ENCODE assay signal across 22 cellular contexts in genomic region chr22:29877620-29878019, GRCh38. TPM values are rescaled to one million over a fixed set of nuclear protein-coding genes. Genes with fewer than 3 reads are reported as not detected.
DNase-seq lines count a peak whose midpoint lies in the region; ATAC-seq lines count a peak whose summit lies in the region.
"Had no signal": no experiment of that assay in that cellular context is flagged by ENCODE, and none has a peak within 500 bp of the region (broad histone marks: within the 10 kb centered on the region; RNA-seq: fewer than 3 reads in every experiment).

No MANE protein-coding gene starts in this region.

- no peak overlapping the region for H3K4me2 ChIP-seq in neuronal stem cell (ENCODE audit: insufficient read depth, low read length, poor library complexity, severe bottlenecking)

- no peak overlapping the region for H2AK5ac ChIP-seq in neuronal stem cell (ENCODE audit: low read depth, low read length)

- intact Hi-C loops in dendritic cell treated with granulocyte-macrophage colony-stimulating factor and Interleukin-4, amounts not matched to agents 40 ng/mL and 50 ng/mL, for 4 days (cut with micrococcal nuclease), result no loop called here

- H3K27me3 ChIP-seq in neuronal stem cell (ENCODE audit: control insufficient read depth in 3 of 3, insufficient read depth in 3 of 3, low read depth in 1 of 3, low read length in 3 of 3), result peaks cover 0 to 21% (median 0%) of the 10 kb centered on the region in 3 experiments
- H3K27me3 ChIP-seq: breast epithelium had no signal

- H3K18ac ChIP-seq in neuronal stem cell (ENCODE audit: low read length), result no peak overlapping the region

- DNase-seq in EL (peak; percentile 24), RPMI7951 (ENCODE audit: low read depth) (peak; percentile 53), neuronal stem cell (ENCODE audit: low spot score) (no peak), putamen (ENCODE audit: low spot score) (no peak), islet precursor cell (no peak), DMS53 (lab: John Stamatoyannopoulos, UW) (no peak)
- DNase-seq: H9; lower lobe of right lung; NCI-H1694; NCI-H226; PC-3; SIG-M5; stimulated activated CD4-positive, alpha-beta T cell treated with anti-CD3 and anti-CD28 coated beads, Interleukin-2, amount 100 ng/mL, for 24 hours; stimulated activated naive CD8-positive, alpha-beta T cell treated with anti-CD3 and anti-CD28 coated beads, Interleukin-15, Interleukin-2, amounts not matched to agents 100 U/mL and 50 U/mL, for 24 hours had no signal

- H3K79me1 ChIP-seq in neuronal stem cell (ENCODE audit: low read depth, low read length), result no peaks in the 10 kb centered on the region

- no CpG with 5 or more reads among the region's 2 CpGs for WGBS in neuronal stem cell (ENCODE audit: extremely low coverage in 2 of 2, insufficient read length in 2 of 2, insufficient replicate concordance in 1 of 2), 2 donors

- no peaks in the 10 kb centered on the region for H3K36me3 ChIP-seq in neuronal stem cell (replicated peaks in 1 of 2; ENCODE audit: control insufficient read depth in 2 of 2, insufficient read depth in 2 of 2, low read length in 2 of 2)
- H3K36me3 ChIP-seq: breast epithelium, lower lobe of right lung had no signal

- no peak overlapping the region for H4K91ac ChIP-seq in neuronal stem cell (ENCODE audit: low read depth, low read length, poor library complexity)

- H3K4me1 Mint-ChIP-seq in dendritic cell treated with granulocyte-macrophage colony-stimulating factor and Interleukin-4, amounts not matched to agents 40 ng/mL and 50 ng/mL, for 4 days (ENCODE audit: low read depth), result peaks cover 23% of the 10 kb centered on the region

- no peak overlapping the region for H3K4me3 Mint-ChIP-seq in dendritic cell treated with granulocyte-macrophage colony-stimulating factor and Interleukin-4, amounts not matched to agents 40 ng/mL and 50 ng/mL, for 4 days
- H3K4me3 Mint-ChIP-seq: activated naive CD8-positive, alpha-beta T cell; activated T-helper 1 cell treated with anti-CD3 and anti-CD28 coated beads, Interleukin-12 subunit alpha, Interleukin-12 subunit beta, Interleukin-2, Interleukin-4 antibody, amounts not matched to agents 30 ng/mL and 10 ng/mL and 1 ng/mL, durations not matched to agents 14 hours and 24 hours and 36 hours; B cell; H9; type B pancreatic cell had no signal

- H3K4ac ChIP-seq in neuronal stem cell (ENCODE audit: low read length), result no peak overlapping the region

- H2BK120ac ChIP-seq in neuronal stem cell (ENCODE audit: low read depth, low read length), result no peak overlapping the region

- H2BK12ac ChIP-seq in neuronal stem cell (ENCODE audit: low read length), result no peak overlapping the region

- H3K9me3 ChIP-seq in neuronal stem cell (replicated peaks in 1 of 2; ENCODE audit: control insufficient read depth in 2 of 2, insufficient read depth in 1 of 2, low read depth in 1 of 2, low read length in 2 of 2), result peaks cover 0 to 2% of the 10 kb centered on the region in 2 donors
- H3K9me3 ChIP-seq: breast epithelium, lower lobe of right lung had no signal

- no peak overlapping the region for H3K9ac ChIP-seq in neuronal stem cell (ENCODE audit: low read depth, low read length, poor library complexity)

- H2BK5ac ChIP-seq in neuronal stem cell (ENCODE audit: low read length), result no peak overlapping the region

- peak overlapping the region; percentile 56 for H3K27ac Mint-ChIP-seq in dendritic cell treated with granulocyte-macrophage colony-stimulating factor and Interleukin-4, amounts not matched to agents 40 ng/mL and 50 ng/mL, for 4 days
- H3K27ac Mint-ChIP-seq: activated naive CD8-positive, alpha-beta T cell; activated T-helper 1 cell treated with anti-CD3 and anti-CD28 coated beads, Interleukin-12 subunit alpha, Interleukin-12 subunit beta, Interleukin-2, Interleukin-4 antibody, amounts not matched to agents 30 ng/mL and 10 ng/mL and 1 ng/mL, durations not matched to agents 14 hours and 24 hours and 36 hours; B cell; H9; type B pancreatic cell had no signal

- H2BK15ac ChIP-seq in neuronal stem cell (ENCODE audit: low read length), result no peak overlapping the region

- no peak overlapping the region for H4K8ac ChIP-seq in neuronal stem cell (ENCODE audit: low read depth, low read length)

- no peak overlapping the region for H3K4me3 ChIP-seq in neuronal stem cell (ENCODE audit: low read length in 2 of 2)
- H3K4me3 ChIP-seq: breast epithelium, lower lobe of right lung had no signal

- no peaks in the 10 kb centered on the region for H3K36me3 Mint-ChIP-seq in dendritic cell treated with granulocyte-macrophage colony-stimulating factor and Interleukin-4, amounts not matched to agents 40 ng/mL and 50 ng/mL, for 4 days (ENCODE audit: low read depth)
- H3K36me3 Mint-ChIP-seq: activated naive CD8-positive, alpha-beta T cell; type B pancreatic cell had no signal

- ATAC-seq in GM21360 (IDR thresholded peaks at IDR 0.05; ENCODE audit: unreplicated experiment), result no peak
- ATAC-seq: lower lobe of right lung; PC-3; sciatic nerve; stimulated activated naive CD8-positive, alpha-beta T cell treated with anti-CD3 and anti-CD28 coated beads, Interleukin-15, Interleukin-2, amounts not matched to agents 100 U/mL and 50 U/mL, for 24 hours had no signal

- H3K27ac ChIP-seq in neuronal stem cell (replicated peaks; ENCODE audit: low read length), result no peak overlapping the region
- H3K27ac ChIP-seq: breast epithelium, lower lobe of right lung had no signal

- no peaks in the 10 kb centered on the region for H3K9me3 Mint-ChIP-seq in dendritic cell treated with granulocyte-macrophage colony-stimulating factor and Interleukin-4, amounts not matched to agents 40 ng/mL and 50 ng/mL, for 4 days
- H3K9me3 Mint-ChIP-seq: activated T-helper 1 cell treated with anti-CD3 and anti-CD28 coated beads, Interleukin-12 subunit alpha, Interleukin-12 subunit beta, Interleukin-2, Interleukin-4 antibody, amounts not matched to agents 30 ng/mL and 10 ng/mL and 1 ng/mL, durations not matched to agents 14 hours and 24 hours and 36 hours; H9; type B pancreatic cell had no signal

- no peak overlapping the region for H3K23ac ChIP-seq in neuronal stem cell (ENCODE audit: low read depth, low read length, poor library complexity)

- peak overlapping the region; percentile 21 for H2AFZ ChIP-seq in neuronal stem cell (ENCODE audit: low read length)

- H3K4me1 ChIP-seq in neuronal stem cell (ENCODE audit: control insufficient read depth in 2 of 2, insufficient read depth in 1 of 2, low read depth in 1 of 2, low read length in 2 of 2), result no peaks in the 10 kb centered on the region
- H3K4me1 ChIP-seq: breast epithelium, lower lobe of right lung had no signal

- no peak overlapping the region for H3K14ac ChIP-seq in neuronal stem cell (ENCODE audit: low read length)

- H3K27me3 Mint-ChIP-seq in dendritic cell treated with granulocyte-macrophage colony-stimulating factor and Interleukin-4, amounts not matched to agents 40 ng/mL and 50 ng/mL, for 4 days, result peaks cover 1% of the 10 kb centered on the region

RNA-seq across cellular contexts. Expression of gene MTMR3, which starts 5.4 kb away (rescaled TPM):
- 13.0 and 18.2 TPM in 2 replicates for total RNA-seq in RPMI7951 (2014; rRNA removed; shearing (Covaris generic))
- polyA plus RNA-seq in neuronal stem cell (2013, experiment 1 of 2), result 18.2 TPM
- polyA plus RNA-seq in neuronal stem cell (2013, experiment 2 of 2), result 16.8 TPM

RNA-seq across cellular contexts. Expression of gene ASCC2, which starts 39.5 kb away (rescaled TPM):
- 19.8 and 26.2 TPM in 2 replicates for total RNA-seq in RPMI7951 (2014; rRNA removed; shearing (Covaris generic))
- polyA plus RNA-seq in neuronal stem cell (2013, experiment 1 of 2), result 23.2 TPM
- 24.0 TPM for polyA plus RNA-seq in neuronal stem cell (2013, experiment 2 of 2)

Comparison
In these comparisons a context has a peak if more than half of its experiments do, and no peak if none do; other contexts are left out.
1. DNase-seq: peak in EL (single experiment) and RPMI7951 (single experiment); none in neuronal stem cell (single experiment), putamen (single experiment), islet precursor cell (single experiment) and DMS53 (single experiment).